ENCODE assay signal across 20 cellular contexts in genomic region chr16:27305342-27305741, GRCh38. TPM values are rescaled to one million over a fixed set of nuclear protein-coding genes. Genes with fewer than 3 reads are reported as not detected.
DNase-seq lines count a peak whose midpoint lies in the region; ATAC-seq and TF ChIP-seq lines count a peak whose summit lies in the region.
"Had no signal": no experiment of that assay in that cellular context is flagged by ENCODE, and none has a peak within 500 bp of the region (broad histone marks: within the 10 kb centered on the region; RNA-seq: fewer than 3 reads in every experiment).

No MANE protein-coding gene starts in this region.

- peaks cover 9 to 39% (median 20%) of the 10 kb centered on the region in 7 donors for H3K4me1 Mint-ChIP-seq in naive thymus-derived CD4-positive, alpha-beta T cell
- H3K4me1 Mint-ChIP-seq: neural crest cell had no signal

- no peaks in the 10 kb centered on the region for H3K36me3 ChIP-seq in naive thymus-derived CD4-positive, alpha-beta T cell (ENCODE audit: control insufficient read depth in 2 of 3, insufficient read depth in 3 of 3, low read length in 3 of 3)

- intact Hi-C loops in naive thymus-derived CD4-positive, alpha-beta T cell (cut with micrococcal nuclease): no loop called here

- no peaks in the 10 kb centered on the region for H3K9me3 ChIP-seq in naive thymus-derived CD4-positive, alpha-beta T cell (ENCODE audit: control insufficient read depth in 2 of 3, low read length in 3 of 3)

- peak; percentile 61 for DNase-seq in CD1c-positive myeloid dendritic cell (ENCODE audit: extremely low spot score)
- DNase-seq in NB4 (ENCODE audit: low read depth): peak; percentile 48
- DNase-seq in dermis blood vessel endothelial cell: peak; percentile 21
- no peak for DNase-seq in naive thymus-derived CD4-positive, alpha-beta T cell
- DNase-seq in SK-N-DZ (ENCODE audit: low spot score): no peak
- DNase-seq in kidney glomerular epithelial cell (lab: John Stamatoyannopoulos, UW): no peak
- DNase-seq: activated CD4-positive, alpha-beta T cell treated with anti-CD3 and anti-CD28 coated beads, Interleukin-2, amount 50 U/mL, for 4 hours; activated naive CD8-positive, alpha-beta T cell treated with anti-CD3 and anti-CD28 coated beads, Interleukin-2, amount 10 ng/mL, durations not matched to agents 7 days and 5 days; effector CD8-positive, alpha-beta T cell; foreskin keratinocyte; H7; NCI-H187 treated with DMSO at 0.1 percent for 48 hours; NCI-H510A; PC-3; SK-N-SH had no signal

- H3K4me3 ChIP-seq in NB4 (ENCODE audit: low read depth, low read length): no peak overlapping the region
- H3K4me3 ChIP-seq in naive thymus-derived CD4-positive, alpha-beta T cell (ENCODE audit: low read length): no peak overlapping the region
- H3K4me3 ChIP-seq: GM12878 had no signal

- no peaks in the 10 kb centered on the region for H3K27me3 Mint-ChIP-seq in naive thymus-derived CD4-positive, alpha-beta T cell
- H3K27me3 Mint-ChIP-seq: activated naive CD8-positive, alpha-beta T cell treated with anti-CD3 and anti-CD28 coated beads, Interleukin-2, amount 10 ng/mL, durations not matched to agents 7 days and 5 days; activated T-cell treated with anti-CD3 and anti-CD28 coated beads, Interleukin-2, amount 50 U/mL, for 24 hours had no signal

- no peaks in the 10 kb centered on the region for H3K4me1 ChIP-seq in naive thymus-derived CD4-positive, alpha-beta T cell (ENCODE audit: control insufficient read depth in 2 of 2, insufficient read depth in 2 of 2, low read length in 2 of 2)
- H3K4me1 ChIP-seq: foreskin keratinocyte had no signal

- peaks cover 0 to 11% (median 0%) of the 10 kb centered on the region in 11 donors for H3K9me3 Mint-ChIP-seq in naive thymus-derived CD4-positive, alpha-beta T cell

- peak overlapping the region in 1 of 9 donors; percentile 2 for H3K27ac Mint-ChIP-seq in naive thymus-derived CD4-positive, alpha-beta T cell
- H3K27ac Mint-ChIP-seq: activated T-cell treated with anti-CD3 and anti-CD28 coated beads, Interleukin-2, amount 50 U/mL, for 24 hours had no signal

- ATAC-seq in naive thymus-derived CD4-positive, alpha-beta T cell: peak; percentile 38
- ATAC-seq in GM19397 (IDR thresholded peaks at IDR 0.05; ENCODE audit: unreplicated experiment): no peak
- ATAC-seq in HG02571 (IDR thresholded peaks at IDR 0.05; ENCODE audit: unreplicated experiment): no peak
- ATAC-seq: foreskin keratinocyte, GM12878, PC-3 had no signal

- H3K4me3 Mint-ChIP-seq in naive thymus-derived CD4-positive, alpha-beta T cell: no peak overlapping the region
- H3K4me3 Mint-ChIP-seq: activated naive CD8-positive, alpha-beta T cell treated with anti-CD3 and anti-CD28 coated beads, Interleukin-2, amount 10 ng/mL, durations not matched to agents 7 days and 5 days; activated T-cell treated with anti-CD3 and anti-CD28 coated beads, Interleukin-2, amount 50 U/mL, for 24 hours; neural crest cell had no signal

- POLR2A ChIA-PET in naive thymus-derived CD4-positive, alpha-beta T cell (lab: Charles Lee): no interaction called here

- H3K27me3 ChIP-seq in naive thymus-derived CD4-positive, alpha-beta T cell (ENCODE audit: control insufficient read depth in 2 of 2, insufficient read depth in 2 of 2, low read length in 2 of 2): no peaks in the 10 kb centered on the region
- H3K27me3 ChIP-seq: foreskin keratinocyte had no signal

- TF ChIP-seq CTCF in NB4 (IDR thresholded peaks at IDR 0.05; ENCODE audit: low read depth, low read length): no peak

- TF ChIP-seq POLR2A in NB4 (IDR thresholded peaks at IDR 0.05; ENCODE audit: extremely low read depth, insufficient read length): no peak

- no peak overlapping the region for H3K27ac ChIP-seq in naive thymus-derived CD4-positive, alpha-beta T cell (ENCODE audit: low read depth, low read length)
- H3K27ac ChIP-seq: foreskin keratinocyte had no signal

- CTCF ChIA-PET in naive thymus-derived CD4-positive, alpha-beta T cell (lab: Charles Lee): interaction anchor here (0.7 kb wide), 1 partner anchor 83 kb away, joined by 3 read pairs; no protein-coding TSS in a partner anchor

- H3K36me3 Mint-ChIP-seq in naive thymus-derived CD4-positive, alpha-beta T cell: peaks cover 0 to 16% (median 0%) of the 10 kb centered on the region in 5 donors

RNA-seq across cellular contexts. Expression of gene IL4R, which starts 8.4 kb away (rescaled TPM):
- total RNA-seq in dermis blood vessel endothelial cell: 23.9 and 42.9 TPM in 2 replicates
- 100 to 1,000 TPM; 158 to 498 (median 198) TPM for total RNA-seq in naive thymus-derived CD4-positive, alpha-beta T cell
- polyA plus RNA-seq in naive thymus-derived CD4-positive, alpha-beta T cell: 100 to 1,000 TPM in 1 of 2 donors, 10 to 100 TPM in 1; 99.8 to 128 TPM
- polyA plus RNA-seq in SK-N-DZ (2014; cell fraction: cytosol; rRNA removed): 0.84 and 0.85 TPM in 2 replicates
- polyA plus RNA-seq in SK-N-DZ (2014; cell fraction: nucleus; rRNA removed): 0.28 and 0.33 TPM in 2 replicates

RNA-seq across cellular contexts. Expression of gene NSMCE1, which starts 36.8 kb away (rescaled TPM):
- total RNA-seq in dermis blood vessel endothelial cell: 43.0 and 77.3 TPM in 2 replicates
- 100 to 1,000 TPM in 1 of 5 experiments, 10 to 100 TPM in 4; 45.5 to 106 (median 70.2) TPM for total RNA-seq in naive thymus-derived CD4-positive, alpha-beta T cell
- polyA plus RNA-seq in naive thymus-derived CD4-positive, alpha-beta T cell: 100 to 1,000 TPM; 200 to 220 TPM
- 75.4 and 86.0 TPM in 2 replicates for polyA plus RNA-seq in SK-N-DZ (2014; cell fraction: cytosol; rRNA removed)
- 39.8 and 43.7 TPM in 2 replicates for polyA plus RNA-seq in SK-N-DZ (2014; cell fraction: nucleus; rRNA removed)

Comparison
In these comparisons a context has a peak if more than half of its experiments do, and no peak if none do; other contexts are left out.
1. DNase-seq: peak in CD1c-positive myeloid dendritic cell (single experiment), NB4 (single experiment) and dermis blood vessel endothelial cell (single experiment); none in naive thymus-derived CD4-positive, alpha-beta T cell (0 of 9), SK-N-DZ (single experiment) and kidney glomerular epithelial cell (single experiment).